Comparison of ENCODE assay signal across 10 cellular contexts in genomic region chr2:241270531-241270930, GRCh38. TPM values are rescaled to one million over a fixed set of nuclear protein-coding genes. Genes with fewer than 3 reads are reported as not detected.
DNase-seq lines count a peak whose midpoint lies in the region; ATAC-seq and TF ChIP-seq lines count a peak whose summit lies in the region.
"Had no signal": no experiment of that assay in that cellular context is flagged by ENCODE, and none has a peak within 500 bp of the region (broad histone marks: within the 10 kb centered on the region; RNA-seq: fewer than 3 reads in every experiment).

No MANE protein-coding gene starts in this region.

- H3K36me3 Mint-ChIP-seq in central memory CD8-positive, alpha-beta T cell (ENCODE audit: insufficient read depth): peaks cover 9% of the 10 kb centered on the region
- H3K36me3 Mint-ChIP-seq in naive thymus-derived CD4-positive, alpha-beta T cell: peaks cover 9 to 17% (median 15%) of the 10 kb centered on the region in 5 donors

- no peaks in the 10 kb centered on the region for H3K27me3 ChIP-seq in naive thymus-derived CD4-positive, alpha-beta T cell (ENCODE audit: control insufficient read depth in 2 of 2, insufficient read depth in 2 of 2, low read length in 2 of 2)

- TF ChIP-seq CTCF in AG10803 (conservative IDR thresholded peaks at IDR 0.05; ENCODE audit: low read length) (no peak), HFF-Myc (IDR thresholded peaks at IDR 0.05; ENCODE audit: low read depth, low read length, missing control alignments) (no peak)

- H3K27ac Mint-ChIP-seq in central memory CD8-positive, alpha-beta T cell (ENCODE audit: low read depth): peak overlapping the region; percentile 55
- peak overlapping the region in 6 of 9 donors; percentile 6 to 92 (median 80) for H3K27ac Mint-ChIP-seq in naive thymus-derived CD4-positive, alpha-beta T cell
- H3K27ac Mint-ChIP-seq: activated naive CD8-positive, alpha-beta T cell treated with anti-CD3 and anti-CD28 coated beads, Interleukin-2, amount 10 ng/mL, durations not matched to agents 7 days and 5 days had no signal

- H3K36me3 ChIP-seq in naive thymus-derived CD4-positive, alpha-beta T cell (ENCODE audit: control insufficient read depth in 2 of 3, insufficient read depth in 3 of 3, low read length in 3 of 3): peaks cover 0 to 25% (median 8%) of the 10 kb centered on the region in 3 experiments

- peak overlapping the region; percentile 71 for H3K4me3 ChIP-seq in AG10803 (ENCODE audit: low read length)
- H3K4me3 ChIP-seq in HFF-Myc (replicated peaks; ENCODE audit: low read depth, low read length): peak overlapping the region; percentile 66
- H3K4me3 ChIP-seq in naive thymus-derived CD4-positive, alpha-beta T cell (ENCODE audit: low read length): no peak overlapping the region

- H3K27ac ChIP-seq in naive thymus-derived CD4-positive, alpha-beta T cell (ENCODE audit: low read depth, low read length): no peak overlapping the region

- no peaks in the 10 kb centered on the region for H3K9me3 Mint-ChIP-seq in central memory CD8-positive, alpha-beta T cell
- H3K9me3 Mint-ChIP-seq in naive thymus-derived CD4-positive, alpha-beta T cell: peaks cover 0 to 11% (median 5%) of the 10 kb centered on the region in 11 donors

- no peak for DNase-seq in AG10803 (ENCODE audit: low read depth)
- DNase-seq in HFF-Myc (ENCODE audit: extremely low read depth, low read depth): no peak
- no peak for DNase-seq in central memory CD8-positive, alpha-beta T cell (ENCODE audit: low spot score in 2 of 2)
- DNase-seq in naive thymus-derived CD4-positive, alpha-beta T cell: no peak
- DNase-seq in HPDE6-E6E7 (ENCODE audit: extremely low spot score): no peak
- DNase-seq in mesenteric fat pad (ENCODE audit: low spot score): no peak
- no peak for DNase-seq in NAMALWA (ENCODE audit: low spot score)
- DNase-seq in GM03348 (ENCODE audit: low spot score): no peak
- DNase-seq: activated naive CD8-positive, alpha-beta T cell treated with anti-CD3 and anti-CD28 coated beads, Interleukin-2, amount 10 ng/mL, durations not matched to agents 7 days and 5 days; NCI-H187 treated with DMSO at 0.1 percent for 48 hours had no signal

- ATAC-seq in central memory CD8-positive, alpha-beta T cell (replicated peaks; ENCODE audit: extremely low read depth, poor library complexity, severe bottlenecking): no peak
- ATAC-seq in naive thymus-derived CD4-positive, alpha-beta T cell: no peak

- intact Hi-C loops in naive thymus-derived CD4-positive, alpha-beta T cell (cut with micrococcal nuclease): loop anchor here in 1 of 2 donors (2.0 to 5.0 kb wide), 2 partner anchors 87 to 238 kb away; partner anchors contain the start of genes FARP2 and STK25

- H3K9me3 ChIP-seq in naive thymus-derived CD4-positive, alpha-beta T cell (ENCODE audit: control insufficient read depth in 2 of 3, low read length in 3 of 3): peaks cover 0 to 2% (median 0%) of the 10 kb centered on the region in 3 experiments

- peak overlapping the region; percentile 85 for H3K4me3 Mint-ChIP-seq in central memory CD8-positive, alpha-beta T cell
- peak overlapping the region; percentile 91 to 97 (median 94) for H3K4me3 Mint-ChIP-seq in naive thymus-derived CD4-positive, alpha-beta T cell

- CTCF ChIA-PET in naive thymus-derived CD4-positive, alpha-beta T cell (lab: Charles Lee): no interaction called here

- peaks cover 8 to 16% of the 10 kb centered on the region in 2 donors for H3K4me1 ChIP-seq in naive thymus-derived CD4-positive, alpha-beta T cell (ENCODE audit: control insufficient read depth in 2 of 2, insufficient read depth in 2 of 2, low read length in 2 of 2)

- H3K27me3 Mint-ChIP-seq in central memory CD8-positive, alpha-beta T cell: no peaks in the 10 kb centered on the region
- no peaks in the 10 kb centered on the region for H3K27me3 Mint-ChIP-seq in naive thymus-derived CD4-positive, alpha-beta T cell
- H3K27me3 Mint-ChIP-seq: activated naive CD8-positive, alpha-beta T cell treated with anti-CD3 and anti-CD28 coated beads, Interleukin-2, amount 10 ng/mL, durations not matched to agents 7 days and 5 days had no signal

- POLR2A ChIA-PET in naive thymus-derived CD4-positive, alpha-beta T cell (lab: Charles Lee): interaction anchor here (0.5 kb wide), 1 partner anchor 412 kb away, joined by 3 read pairs; no protein-coding TSS in a partner anchor

- H3K4me1 Mint-ChIP-seq in central memory CD8-positive, alpha-beta T cell: peaks cover 53% of the 10 kb centered on the region
- peaks cover 37 to 67% (median 53%) of the 10 kb centered on the region in 7 donors for H3K4me1 Mint-ChIP-seq in naive thymus-derived CD4-positive, alpha-beta T cell

RNA-seq across cellular contexts. Expression of gene HDLBP, which starts 44.9 kb away (rescaled TPM):
- total RNA-seq in naive thymus-derived CD4-positive, alpha-beta T cell: 100 to 1,000 TPM; 127 to 231 (median 169) TPM
- 10 to 100 TPM; 42.8 to 71.8 TPM for polyA plus RNA-seq in naive thymus-derived CD4-positive, alpha-beta T cell
- 492 TPM for total RNA-seq in mesenteric fat pad

RNA-seq across cellular contexts. Expression of gene SEPTIN2, which starts 45.2 kb away (rescaled TPM):
- 100 to 1,000 TPM; 189 to 340 (median 209) TPM for total RNA-seq in naive thymus-derived CD4-positive, alpha-beta T cell
- polyA plus RNA-seq in naive thymus-derived CD4-positive, alpha-beta T cell: 100 to 1,000 TPM; 129 to 134 TPM
- total RNA-seq in mesenteric fat pad: 403 TPM
